In the genomic region with DNA sequence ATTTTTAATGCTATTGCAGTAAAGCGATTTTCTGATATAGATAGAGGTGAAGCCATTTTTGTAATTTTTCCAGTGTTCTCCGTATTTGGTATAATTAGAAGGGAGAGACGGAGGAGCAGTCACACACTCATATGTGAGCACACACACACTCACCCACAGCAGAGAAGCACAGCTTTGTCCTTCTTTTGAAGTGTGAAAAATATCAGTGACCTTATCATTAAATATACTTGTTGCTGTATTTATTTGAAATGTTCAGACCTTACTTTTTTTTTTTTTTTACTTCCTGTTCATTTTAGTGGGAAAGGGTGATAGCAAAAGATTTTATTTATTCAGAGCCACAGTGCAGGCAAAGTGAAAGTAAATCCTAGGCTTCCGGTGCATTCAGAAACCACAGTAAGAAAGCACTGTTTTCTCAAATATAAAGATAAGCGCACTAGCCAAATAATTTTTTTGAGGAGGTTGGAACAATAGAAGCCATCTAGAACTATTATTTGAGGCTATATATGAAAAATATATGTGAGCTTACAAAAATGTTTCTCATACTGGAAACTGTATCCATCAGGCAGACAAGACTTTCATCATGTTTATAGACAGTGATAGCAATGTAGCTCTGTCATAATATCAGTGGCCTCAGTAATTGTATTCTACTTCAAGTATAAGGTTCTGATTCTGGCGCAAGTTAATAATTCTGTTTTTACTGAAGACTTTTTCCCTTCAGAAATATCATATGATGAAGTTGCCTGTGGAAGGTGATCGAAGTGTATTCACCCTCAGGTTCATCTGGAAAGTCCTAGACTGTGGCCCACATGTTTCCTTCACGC, we compare ENCODE assay signal across 8 cellular contexts. TPM values are rescaled to one million over a fixed set of nuclear protein-coding genes. Genes with fewer than 3 reads are reported as not detected.
DNase-seq lines count a peak whose midpoint lies in the region; ATAC-seq and TF ChIP-seq lines count a peak whose summit lies in the region.

No MANE protein-coding gene starts in this region.

- in situ Hi-C loops in gastrocnemius medialis (cut with MboI; ENCODE audit: low sequenced_read_pairs in 4 of 4): no loop called here

- H3K27me3 Mint-ChIP-seq in CD4-positive, CD25-positive, alpha-beta regulatory T cell: no peaks in the 10 kb centered on the region
- H3K27me3 Mint-ChIP-seq in activated CD8-positive, alpha-beta T cell treated with anti-CD3 and anti-CD28 coated beads for 36 hours: no peaks in the 10 kb centered on the region

- H3K36me3 Mint-ChIP-seq in CD4-positive, CD25-positive, alpha-beta regulatory T cell: no peaks in the 10 kb centered on the region
- H3K36me3 Mint-ChIP-seq in activated CD8-positive, alpha-beta T cell treated with anti-CD3 and anti-CD28 coated beads for 36 hours (ENCODE audit: low read depth): no peaks in the 10 kb centered on the region

- ATAC-seq in CD4-positive, CD25-positive, alpha-beta regulatory T cell (ENCODE audit: low read depth in 2 of 2): peak; percentile 39 to 47
- ATAC-seq in GM19035 (IDR thresholded peaks at IDR 0.05; ENCODE audit: unreplicated experiment) (peak; percentile 59), gastrocnemius medialis (peak; percentile 53 to 68)
- ATAC-seq in activated CD8-positive, alpha-beta T cell treated with anti-CD3 and anti-CD28 coated beads for 36 hours: peak; percentile 21

- H3K4me1 ChIP-seq in CD4-positive, CD25-positive, alpha-beta regulatory T cell (ENCODE audit: control insufficient read depth, insufficient read depth, low read length, poor library complexity, severe bottlenecking): peaks cover 23% of the 10 kb centered on the region
- peaks cover 41 to 48% of the 10 kb centered on the region in 2 donors for H3K4me1 ChIP-seq in gastrocnemius medialis

- peak overlapping the region; percentile 82 for H3K4me3 ChIP-seq in CD4-positive, CD25-positive, alpha-beta regulatory T cell (ENCODE audit: low read depth, low read length)
- H3K4me3 ChIP-seq in gastrocnemius medialis: peak overlapping the region; percentile 48 to 58 (median 52)

- POLR2A ChIA-PET in activated CD8-positive, alpha-beta T cell treated with anti-CD3 and anti-CD28 coated beads for 36 hours (lab: Charles Lee): interaction anchor here (1.0 to 1.6 kb wide), 3 partner anchors 11 to 38 kb away, joined by 3 to 10 read pairs (median 3); partner anchors contain the start of genes PTGR3 and TSHZ1

- peak overlapping the region; percentile 40 to 94 (median 86) for H3K4me3 Mint-ChIP-seq in CD4-positive, CD25-positive, alpha-beta regulatory T cell
- H3K4me3 Mint-ChIP-seq in activated CD8-positive, alpha-beta T cell treated with anti-CD3 and anti-CD28 coated beads for 36 hours: peak overlapping the region; percentile 82

- H3K9me3 ChIP-seq in CD4-positive, CD25-positive, alpha-beta regulatory T cell (ENCODE audit: control insufficient read depth in 2 of 2, low read length in 2 of 2): peaks cover 0 to 4% of the 10 kb centered on the region in 2 experiments
- H3K9me3 ChIP-seq in KOPT-K1 (ENCODE audit: insufficient read depth, low read length, poor library complexity, severe bottlenecking): no peaks in the 10 kb centered on the region
- H3K9me3 ChIP-seq in gastrocnemius medialis: no peaks in the 10 kb centered on the region

- H3K27ac ChIP-seq in CD4-positive, CD25-positive, alpha-beta regulatory T cell (ENCODE audit: insufficient read depth, low read length, poor library complexity, severe bottlenecking): peak overlapping the region; percentile 68
- peak overlapping the region; percentile 88 for H3K27ac ChIP-seq in KOPT-K1 (ENCODE audit: low read depth, low read length, poor library complexity, severe bottlenecking)
- peak overlapping the region; percentile 74 to 77 (median 74) for H3K27ac ChIP-seq in gastrocnemius medialis

- TF ChIP-seq CTCF in activated CD8-positive, alpha-beta T cell treated with anti-CD3 and anti-CD28 coated beads for 36 hours (IDR thresholded peaks at IDR 0.05): no peak
- no peak for TF ChIP-seq CTCF in gastrocnemius medialis (IDR thresholded peaks at IDR 0.05 in 4 of 5, conservative IDR thresholded peaks at IDR 0.05 in 1 of 5)

- H3K9me3 Mint-ChIP-seq in CD4-positive, CD25-positive, alpha-beta regulatory T cell: no peaks in the 10 kb centered on the region
- no peaks in the 10 kb centered on the region for H3K9me3 Mint-ChIP-seq in activated CD8-positive, alpha-beta T cell treated with anti-CD3 and anti-CD28 coated beads for 36 hours

- intact Hi-C loops in activated CD8-positive, alpha-beta T cell treated with anti-CD3 and anti-CD28 coated beads for 36 hours (cut with micrococcal nuclease): loop anchor here (5.0 kb wide), 1 partner anchor 36 kb away; the partner anchor contains the start of gene TSHZ1
- intact Hi-C loops in gastrocnemius medialis (cut with DNase I; ENCODE audit: low total_unique reads): loop anchor here (1.0 kb wide), 1 partner anchor 38 kb away; the partner anchor contains the start of gene TSHZ1

- peak in 2 of 3 donors; percentile 41 to 68 for DNase-seq in CD4-positive, CD25-positive, alpha-beta regulatory T cell
- DNase-seq in activated CD8-positive, alpha-beta T cell treated with anti-CD3 and anti-CD28 coated beads for 36 hours: peak; percentile 12
- DNase-seq in globus pallidus (ENCODE audit: low spot score): peak; percentile 66
- no peak for DNase-seq in gastrocnemius medialis
- DNase-seq in NCI-H1436 (lab: John Stamatoyannopoulos, UW): no peak
- DNase-seq in ureter (ENCODE audit: low spot score): no peak

- TF ChIP-seq POLR2A in gastrocnemius medialis (IDR thresholded peaks at IDR 0.05): peak in 1 of 2 donors; percentile 7

- peaks cover 27 to 74% (median 47%) of the 10 kb centered on the region in 4 donors for H3K4me1 Mint-ChIP-seq in CD4-positive, CD25-positive, alpha-beta regulatory T cell
- H3K4me1 Mint-ChIP-seq in activated CD8-positive, alpha-beta T cell treated with anti-CD3 and anti-CD28 coated beads for 36 hours (ENCODE audit: low read depth): peaks cover 60% of the 10 kb centered on the region

- H3K36me3 ChIP-seq in CD4-positive, CD25-positive, alpha-beta regulatory T cell (ENCODE audit: control insufficient read depth, insufficient read depth, low read length): no peaks in the 10 kb centered on the region
- H3K36me3 ChIP-seq in KOPT-K1 (ENCODE audit: insufficient read depth, low read length): no peaks in the 10 kb centered on the region
- no peaks in the 10 kb centered on the region for H3K36me3 ChIP-seq in gastrocnemius medialis

- CTCF ChIA-PET in activated CD8-positive, alpha-beta T cell treated with anti-CD3 and anti-CD28 coated beads for 36 hours (lab: Charles Lee): no interaction called here

- H3K27ac Mint-ChIP-seq in CD4-positive, CD25-positive, alpha-beta regulatory T cell: peak overlapping the region; percentile 72 to 96 (median 94)
- peak overlapping the region; percentile 93 for H3K27ac Mint-ChIP-seq in activated CD8-positive, alpha-beta T cell treated with anti-CD3 and anti-CD28 coated beads for 36 hours

- H3K27me3 ChIP-seq in CD4-positive, CD25-positive, alpha-beta regulatory T cell (ENCODE audit: control insufficient read depth, insufficient read depth, low read length): no peaks in the 10 kb centered on the region
- no peaks in the 10 kb centered on the region for H3K27me3 ChIP-seq in gastrocnemius medialis

RNA-seq across cellular contexts. Expression of gene TSHZ1, which starts 37.2 kb away (rescaled TPM):
- 16.4 TPM for total RNA-seq in CD4-positive, CD25-positive, alpha-beta regulatory T cell
- 1 to 10 TPM; 1.1 to 2.4 (median 1.4) TPM for polyA plus RNA-seq in CD4-positive, CD25-positive, alpha-beta regulatory T cell
- 10 to 100 TPM; 10.8 to 11.0 TPM for total RNA-seq in activated CD8-positive, alpha-beta T cell treated with anti-CD3 and anti-CD28 coated beads for 36 hours
- total RNA-seq in gastrocnemius medialis (1 to 10 TPM; 5.9 to 7.9 (median 7.6) TPM), ureter (21.1 TPM)

RNA-seq across cellular contexts. Expression of gene PTGR3, which starts 38.9 kb away (rescaled TPM):
- 25.5 TPM for total RNA-seq in CD4-positive, CD25-positive, alpha-beta regulatory T cell
- polyA plus RNA-seq in CD4-positive, CD25-positive, alpha-beta regulatory T cell: 10 to 100 TPM; 18.6 to 33.3 (median 25.8) TPM
- total RNA-seq in activated CD8-positive, alpha-beta T cell treated with anti-CD3 and anti-CD28 coated beads for 36 hours: 10 to 100 TPM; 20.0 to 21.1 TPM
- total RNA-seq in gastrocnemius medialis (10 to 100 TPM; 25.7 to 34.0 (median 29.9) TPM), ureter (31.5 TPM)

Comparison
In these comparisons a context has a peak if more than half of its experiments do, and no peak if none do; other contexts are left out.
1. DNase-seq: peak in CD4-positive, CD25-positive, alpha-beta regulatory T cell (2 of 3), activated CD8-positive, alpha-beta T cell treated with anti-CD3 and anti-CD28 coated beads for 36 hours (single experiment) and globus pallidus (single experiment); none in gastrocnemius medialis (0 of 2), NCI-H1436 (single experiment) and ureter (single experiment).
2. Peak in every context shown above with its lines, with median percentiles within 50 percentile points of each other: ATAC-seq and H3K27ac ChIP-seq.